13 cellular contexts compared by ENCODE assay signal in the genomic region with DNA sequence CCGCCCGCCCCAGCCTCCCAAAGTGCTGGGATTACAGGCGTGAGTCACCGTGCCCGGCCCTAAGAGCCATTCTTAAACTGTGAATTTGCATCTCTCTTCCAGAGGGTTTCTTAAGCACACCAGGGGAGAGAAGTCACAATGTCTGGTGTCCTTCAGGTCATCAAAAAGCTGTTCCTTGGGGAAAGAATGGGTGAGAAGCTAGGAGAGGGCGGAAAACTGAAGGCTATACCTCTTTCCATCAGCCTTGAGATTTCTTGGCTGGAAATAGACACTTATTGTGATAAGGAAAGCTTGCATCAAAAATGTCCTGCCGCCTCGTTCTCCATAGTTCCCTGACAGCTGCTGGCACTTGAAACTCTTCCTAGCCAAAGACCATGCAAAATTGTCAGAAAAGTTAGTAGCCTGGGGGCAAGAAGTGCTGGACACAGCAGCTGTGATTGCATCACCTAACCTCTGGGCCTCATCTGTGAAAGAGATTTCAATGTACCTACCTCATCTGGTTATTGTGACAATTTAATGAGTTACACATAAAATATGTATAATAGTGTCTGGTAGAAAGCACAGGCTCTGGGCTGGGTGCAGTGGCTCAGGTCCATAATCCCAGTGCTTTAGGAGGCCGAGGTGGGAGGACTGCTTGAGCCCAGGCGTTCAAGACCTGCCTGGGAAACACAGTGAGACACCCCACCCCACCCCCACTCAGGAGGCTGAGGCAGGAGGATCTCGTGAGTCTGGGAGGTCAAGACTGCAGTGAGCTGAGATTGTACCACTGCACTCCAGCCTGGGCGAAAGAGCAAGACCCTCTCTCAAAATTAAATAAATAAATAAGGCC. TPM values are rescaled to one million over a fixed set of nuclear protein-coding genes. Genes with fewer than 3 reads are reported as not detected.
DNase-seq lines count a peak whose midpoint lies in the region; ATAC-seq and TF ChIP-seq lines count a peak whose summit lies in the region.
"Had no signal": no experiment of that assay in that cellular context is flagged by ENCODE, and none has a peak within 500 bp of the region (broad histone marks: within the 10 kb centered on the region; RNA-seq: fewer than 3 reads in every experiment).

No MANE protein-coding gene starts in this region.

- in situ Hi-C loops in ACHN (cut with HindIII; ENCODE audit: low pct_ligation_motif_present, low pct_unique_long_range_greater_than_20kb, low sequenced_read_pairs): no loop called here

- TF ChIP-seq CTCF in activated CD8-positive, alpha-beta T cell treated with anti-CD3 and anti-CD28 coated beads for 36 hours (IDR thresholded peaks at IDR 0.05): no peak
- no peak for TF ChIP-seq CTCF in PC-9 (conservative IDR thresholded peaks at IDR 0.05)
- TF ChIP-seq CTCF in smooth muscle cell (IDR thresholded peaks at IDR 0.05; ENCODE audit: borderline replicate concordance, insufficient read depth, poor library complexity, severe bottlenecking): no peak

- H3K4me1 ChIP-seq in PC-9 (replicated peaks; ENCODE audit: insufficient read depth): peaks cover 57% of the 10 kb centered on the region
- H3K4me1 ChIP-seq in smooth muscle cell (ENCODE audit: low read depth): peaks cover 30% of the 10 kb centered on the region

- no peaks in the 10 kb centered on the region for H3K79me2 ChIP-seq in PC-9 (ENCODE audit: low read depth)
- no peaks in the 10 kb centered on the region for H3K79me2 ChIP-seq in smooth muscle cell (ENCODE audit: low read depth)

- WGBS in smooth muscle cell (ENCODE audit: low lambda C conversion rate): 27% methylated on average over 12 of the region's 12 CpGs

- H3K9me3 ChIP-seq in PC-9 (ENCODE audit: insufficient read depth, low read depth): no peaks in the 10 kb centered on the region
- H3K9me3 ChIP-seq in smooth muscle cell (replicated peaks; ENCODE audit: low read depth): no peaks in the 10 kb centered on the region
- H3K9me3 ChIP-seq: heart right ventricle, neutrophil, transverse colon had no signal

- no peaks in the 10 kb centered on the region for H4K20me1 ChIP-seq in PC-9 (ENCODE audit: insufficient read depth)
- no peaks in the 10 kb centered on the region for H4K20me1 ChIP-seq in smooth muscle cell (ENCODE audit: low read depth)

- POLR2A ChIA-PET in activated CD8-positive, alpha-beta T cell treated with anti-CD3 and anti-CD28 coated beads for 36 hours (lab: Charles Lee): interaction anchor here (1.4 to 12.7 kb wide), 3 partner anchors 10 to 14 kb away, joined by 7 to 256 read pairs (median 29); a partner anchor contains a TSS
- POLR2A ChIA-PET in activated CD8-positive, alpha-beta T cell treated with anti-CD3 and anti-CD28 coated beads, Interleukin-2, amount 10 ng/mL, durations not matched to agents 7 days and 5 days (lab: Charles Lee): interaction anchor here (1.7 to 6.0 kb wide), 2 partner anchors 10 to 13 kb away, joined by 6 to 35 read pairs; a partner anchor contains a TSS
- POLR2A ChIA-PET in PC-9 (lab: Charles Lee; ENCODE audit: unreplicated experiment): interaction anchor here (0.5 to 0.6 kb wide), 2 partner anchors 13 to 127 kb away, joined by 9 to 25 read pairs; no protein-coding TSS in a partner anchor

- H2AFZ ChIP-seq in PC-9: no peak overlapping the region
- H2AFZ ChIP-seq in smooth muscle cell (ENCODE audit: low read depth): no peak overlapping the region

- CTCF ChIA-PET in activated CD8-positive, alpha-beta T cell treated with anti-CD3 and anti-CD28 coated beads for 36 hours (lab: Charles Lee): interaction anchor here (3.2 to 12.2 kb wide), 3 partner anchors 9 to 17 kb away, joined by 15 to 183 read pairs (median 20); a partner anchor contains a TSS
- CTCF ChIA-PET in activated CD8-positive, alpha-beta T cell treated with anti-CD3 and anti-CD28 coated beads, Interleukin-2, amount 10 ng/mL, durations not matched to agents 7 days and 5 days (lab: Charles Lee): interaction anchor here (1.1 to 16.8 kb wide), 4 partner anchors 9 to 17 kb away, joined by 3 to 391 read pairs (median 4); no protein-coding TSS in a partner anchor
- CTCF ChIA-PET in PC-9 (lab: Charles Lee): no interaction called here

- peaks cover 5% of the 10 kb centered on the region for H3K27me3 Mint-ChIP-seq in activated CD8-positive, alpha-beta T cell treated with anti-CD3 and anti-CD28 coated beads for 36 hours
- peaks cover 4% of the 10 kb centered on the region for H3K27me3 Mint-ChIP-seq in activated CD8-positive, alpha-beta T cell treated with anti-CD3 and anti-CD28 coated beads, Interleukin-2, amount 10 ng/mL, durations not matched to agents 7 days and 5 days (ENCODE audit: low read depth)

- TSS peak; percentile 26 for BruUV-seq in PC-9 (replicated peaks; lab: Mats Ljungman, UMichigan)

- peak overlapping the region; percentile 97 for H3K27ac ChIP-seq in PC-9
- peak overlapping the region; percentile 92 for H3K27ac ChIP-seq in smooth muscle cell (ENCODE audit: low read depth)
- H3K27ac ChIP-seq: heart right ventricle, neutrophil had no signal

- intact Hi-C loops in activated CD8-positive, alpha-beta T cell treated with anti-CD3 and anti-CD28 coated beads for 36 hours (cut with micrococcal nuclease): loop anchor here (5.0 kb wide), 1 partner anchor 68 kb away; a partner anchor contains a TSS
- intact Hi-C loops in PC-9 (cut with micrococcal nuclease; ENCODE audit: unreplicated experiment): no loop called here

- no peaks in the 10 kb centered on the region for H3K27me3 ChIP-seq in PC-9 (ENCODE audit: insufficient read depth, low read depth)
- H3K27me3 ChIP-seq in smooth muscle cell (ENCODE audit: low read depth): no peaks in the 10 kb centered on the region
- H3K27me3 ChIP-seq: heart right ventricle, neutrophil, transverse colon had no signal

- H3K4me3 Mint-ChIP-seq in activated CD8-positive, alpha-beta T cell treated with anti-CD3 and anti-CD28 coated beads for 36 hours: no peak overlapping the region
- H3K4me3 Mint-ChIP-seq in activated CD8-positive, alpha-beta T cell treated with anti-CD3 and anti-CD28 coated beads, Interleukin-2, amount 10 ng/mL, durations not matched to agents 7 days and 5 days: no peak overlapping the region
- H3K4me3 Mint-ChIP-seq: activated naive CD8-positive, alpha-beta T cell treated with anti-CD3 and anti-CD28 coated beads, Interleukin-2, amount 10 ng/mL, durations not matched to agents 7 days and 5 days had no signal

- H3K9me2 ChIP-seq in PC-9 (ENCODE audit: insufficient read depth): no peaks in the 10 kb centered on the region

- peak overlapping the region; percentile 43 for H3K27ac Mint-ChIP-seq in activated CD8-positive, alpha-beta T cell treated with anti-CD3 and anti-CD28 coated beads for 36 hours
- no peak overlapping the region for H3K27ac Mint-ChIP-seq in activated CD8-positive, alpha-beta T cell treated with anti-CD3 and anti-CD28 coated beads, Interleukin-2, amount 10 ng/mL, durations not matched to agents 7 days and 5 days
- H3K27ac Mint-ChIP-seq: activated naive CD8-positive, alpha-beta T cell treated with anti-CD3 and anti-CD28 coated beads, Interleukin-2, amount 10 ng/mL, durations not matched to agents 7 days and 5 days had no signal

- peaks cover 15% of the 10 kb centered on the region for H3K36me3 Mint-ChIP-seq in activated CD8-positive, alpha-beta T cell treated with anti-CD3 and anti-CD28 coated beads for 36 hours (ENCODE audit: low read depth)
- peaks cover 15% of the 10 kb centered on the region for H3K36me3 Mint-ChIP-seq in activated CD8-positive, alpha-beta T cell treated with anti-CD3 and anti-CD28 coated beads, Interleukin-2, amount 10 ng/mL, durations not matched to agents 7 days and 5 days (ENCODE audit: low read depth)

- H3K4me2 ChIP-seq in PC-9 (peak overlapping the region; percentile 79), smooth muscle cell (peak overlapping the region; percentile 81)

- no peak for DNase-seq in activated CD8-positive, alpha-beta T cell treated with anti-CD3 and anti-CD28 coated beads for 36 hours
- DNase-seq in activated CD8-positive, alpha-beta T cell treated with anti-CD3 and anti-CD28 coated beads, Interleukin-2, amount 10 ng/mL, durations not matched to agents 7 days and 5 days: no peak
- DNase-seq in PC-9 (peak; percentile 57 to 91), fibroblast of gingiva (ENCODE audit: low read depth) (peak; percentile 84), smooth muscle cell (lab: John Stamatoyannopoulos, UW; ENCODE audit: unreplicated experiment) (no peak), ACHN (no peak), T-helper 9 cell (no peak)
- DNase-seq: activated naive CD8-positive, alpha-beta T cell treated with anti-CD3 and anti-CD28 coated beads, Interleukin-2, amount 10 ng/mL, durations not matched to agents 7 days and 5 days; heart right ventricle; NCI-H510A; transverse colon had no signal

- H3K4me3 ChIP-seq in PC-9 (peak overlapping the region; percentile 37; the same call in 1 of the 2 replicates), smooth muscle cell (peak overlapping the region; percentile 44)
- H3K4me3 ChIP-seq: heart right ventricle, transverse colon had no signal

- H3K9me3 Mint-ChIP-seq in activated CD8-positive, alpha-beta T cell treated with anti-CD3 and anti-CD28 coated beads for 36 hours: no peaks in the 10 kb centered on the region
- H3K9me3 Mint-ChIP-seq in activated CD8-positive, alpha-beta T cell treated with anti-CD3 and anti-CD28 coated beads, Interleukin-2, amount 10 ng/mL, durations not matched to agents 7 days and 5 days (ENCODE audit: insufficient read depth): no peaks in the 10 kb centered on the region
- H3K9me3 Mint-ChIP-seq: activated naive CD8-positive, alpha-beta T cell treated with anti-CD3 and anti-CD28 coated beads, Interleukin-2, amount 10 ng/mL, durations not matched to agents 7 days and 5 days had no signal

- H3K4me1 Mint-ChIP-seq in activated CD8-positive, alpha-beta T cell treated with anti-CD3 and anti-CD28 coated beads for 36 hours (ENCODE audit: low read depth): peaks cover 69% of the 10 kb centered on the region
- peaks cover 66% of the 10 kb centered on the region for H3K4me1 Mint-ChIP-seq in activated CD8-positive, alpha-beta T cell treated with anti-CD3 and anti-CD28 coated beads, Interleukin-2, amount 10 ng/mL, durations not matched to agents 7 days and 5 days (ENCODE audit: low read depth)

- no peak for ATAC-seq in activated CD8-positive, alpha-beta T cell treated with anti-CD3 and anti-CD28 coated beads for 36 hours
- ATAC-seq in activated CD8-positive, alpha-beta T cell treated with anti-CD3 and anti-CD28 coated beads, Interleukin-2, amount 10 ng/mL, durations not matched to agents 7 days and 5 days: no peak
- ATAC-seq in GM19395 (IDR thresholded peaks at IDR 0.05; ENCODE audit: unreplicated experiment): no peak
- ATAC-seq: heart right ventricle had no signal

- H3K9ac ChIP-seq in smooth muscle cell (ENCODE audit: low read depth): peak overlapping the region; percentile 65

- no peaks in the 10 kb centered on the region for H3K36me3 ChIP-seq in PC-9 (ENCODE audit: low read depth)
- no peaks in the 10 kb centered on the region for H3K36me3 ChIP-seq in smooth muscle cell (ENCODE audit: low read depth)
- H3K36me3 ChIP-seq: heart right ventricle, neutrophil, transverse colon had no signal

- H3F3A ChIP-seq in PC-9 (ENCODE audit: insufficient read depth, low read depth) (peaks cover 75% of the 10 kb centered on the region), smooth muscle cell (ENCODE audit: low read depth) (peaks cover 36% of the 10 kb centered on the region)

RNA-seq across cellular contexts. Expression of a gene that starts 9.7 kb away (rescaled TPM):
- 1,000 to 10,000 TPM in 1 of 2 experiments, 100 to 1,000 TPM in 1; 963 to 1,010 TPM for total RNA-seq in activated CD8-positive, alpha-beta T cell treated with anti-CD3 and anti-CD28 coated beads for 36 hours
- total RNA-seq in activated CD8-positive, alpha-beta T cell treated with anti-CD3 and anti-CD28 coated beads, Interleukin-2, amount 10 ng/mL, durations not matched to agents 7 days and 5 days: 100 to 1,000 TPM; 974 to 998 TPM
- 748 and 783 TPM in 2 replicates for total RNA-seq in PC-9 (2021)
- total RNA-seq in smooth muscle cell: 1,327 and 1,477 TPM in 2 replicates
- polyA plus RNA-seq in smooth muscle cell: 1,322 and 1,339 TPM in 2 replicates

Comparison
In these comparisons a context has a peak if more than half of its experiments do, and no peak if none do; other contexts are left out.
1. DNase-seq: peak in PC-9 (2 of 2) and fibroblast of gingiva (single experiment); none in activated CD8-positive, alpha-beta T cell treated with anti-CD3 and anti-CD28 coated beads for 36 hours (single experiment), activated CD8-positive, alpha-beta T cell treated with anti-CD3 and anti-CD28 coated beads, Interleukin-2, amount 10 ng/mL, durations not matched to agents 7 days and 5 days (single experiment), smooth muscle cell (single experiment), ACHN (single experiment) and T-helper 9 cell (single experiment).